8 cellular contexts compared by ENCODE assay signal in the genomic region with DNA sequence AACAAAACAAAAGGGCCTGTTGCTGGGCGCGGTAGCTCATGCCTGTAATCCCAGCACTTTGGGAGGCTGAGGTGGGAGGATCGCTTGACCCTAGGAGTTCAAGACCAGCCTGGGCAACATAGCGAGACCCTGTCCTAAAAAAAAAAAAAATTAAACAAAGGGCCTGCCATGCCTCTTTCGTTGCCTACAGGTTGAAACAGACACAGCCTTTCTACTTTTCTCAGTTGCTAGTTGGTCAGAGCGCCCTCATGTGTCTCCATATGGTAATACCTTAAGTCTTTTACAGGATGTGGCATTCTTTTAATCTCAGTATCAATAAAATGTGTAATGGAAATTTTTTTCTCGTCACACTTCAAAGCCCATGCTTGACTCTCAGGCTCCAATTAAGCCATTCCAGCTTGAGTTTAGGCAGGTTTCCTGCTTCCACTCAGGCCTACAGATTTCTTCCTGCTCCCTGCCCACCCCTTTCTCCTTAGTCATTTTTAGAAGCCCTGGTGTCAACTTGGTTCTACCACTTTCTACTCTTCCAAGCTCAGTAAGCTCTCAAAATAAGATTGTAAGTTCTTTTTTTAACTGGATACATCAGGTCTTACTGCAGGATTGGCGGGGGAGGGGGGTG. TPM values are rescaled to one million over a fixed set of nuclear protein-coding genes. Genes with fewer than 3 reads are reported as not detected.
DNase-seq lines count a peak whose midpoint lies in the region; ATAC-seq, FAIRE-seq and TF ChIP-seq lines count a peak whose summit lies in the region.

No MANE protein-coding gene starts in this region.

- ATAC-seq in foreskin keratinocyte (peak; percentile 18), GM19351 (IDR thresholded peaks at IDR 0.05; ENCODE audit: unreplicated experiment) (no peak), GM18907 (IDR thresholded peaks at IDR 0.05; ENCODE audit: unreplicated experiment) (no peak)

- peak; percentile 59 for TF ChIP-seq CTCF in BE2C (IDR thresholded peaks at IDR 0.05; ENCODE audit: low read depth, low read length)
- TF ChIP-seq CTCF in foreskin keratinocyte (conservative IDR thresholded peaks at IDR 0.05) = peak; percentile 59

- no peak overlapping the region for H3K27ac ChIP-seq in foreskin keratinocyte

- H3K27me3 Mint-ChIP-seq in activated T-cell treated with anti-CD3 and anti-CD28 coated beads, Interleukin-2, amount 50 U/mL, for 24 hours = peaks cover 8% of the 10 kb centered on the region

- H3K36me3 Mint-ChIP-seq in activated T-cell treated with anti-CD3 and anti-CD28 coated beads, Interleukin-2, amount 50 U/mL, for 24 hours (ENCODE audit: low read depth) = no peaks in the 10 kb centered on the region

- no peaks in the 10 kb centered on the region for H3K27me3 ChIP-seq in BE2C
- no peaks in the 10 kb centered on the region for H3K27me3 ChIP-seq in foreskin keratinocyte

- H3K4me3 ChIP-seq in BE2C (ENCODE audit: low read depth, low read length) = no peak overlapping the region

- no peaks in the 10 kb centered on the region for H3K9me3 ChIP-seq in BE2C

- peaks cover 48% of the 10 kb centered on the region for H3K4me1 Mint-ChIP-seq in activated T-cell treated with anti-CD3 and anti-CD28 coated beads, Interleukin-2, amount 50 U/mL, for 24 hours (ENCODE audit: low read depth)

- H3K4me1 ChIP-seq in BE2C = no peaks in the 10 kb centered on the region
- H3K4me1 ChIP-seq in foreskin keratinocyte = no peaks in the 10 kb centered on the region

- no peaks in the 10 kb centered on the region for H3K9me3 Mint-ChIP-seq in activated T-cell treated with anti-CD3 and anti-CD28 coated beads, Interleukin-2, amount 50 U/mL, for 24 hours

- FAIRE-seq in GM19239 (lab: Jason Lieb, UNC) = peak; percentile 95

- peak; percentile 42 for DNase-seq in BE2C
- no peak for DNase-seq in GM19239 (ENCODE audit: insufficient read length, low spot score)
- DNase-seq in NCI-H82 treated with DMSO at 0.1 percent for 48 hours (lab: John Stamatoyannopoulos, UW; ENCODE audit: unreplicated experiment) = peak; percentile 27
- DNase-seq in activated T-cell treated with anti-CD3 and anti-CD28 coated beads, Interleukin-2, amount 50 U/mL, for 24 hours = no peak
- peak in 1 of 2 donors; percentile 11 for DNase-seq in foreskin keratinocyte
- DNase-seq in stimulated activated naive CD4-positive, alpha-beta T cell treated with Interleukin-2 at 50 U/mL for 16 hours (lab: John Stamatoyannopoulos, UW) = peak; percentile 14

- peak overlapping the region; percentile 32 for H3K4me3 Mint-ChIP-seq in activated T-cell treated with anti-CD3 and anti-CD28 coated beads, Interleukin-2, amount 50 U/mL, for 24 hours

- H3K27ac Mint-ChIP-seq in activated T-cell treated with anti-CD3 and anti-CD28 coated beads, Interleukin-2, amount 50 U/mL, for 24 hours = peak overlapping the region; percentile 93

- no peaks in the 10 kb centered on the region for H3K36me3 ChIP-seq in BE2C

RNA-seq across cellular contexts. Expression of a gene that starts 4.6 kb away (rescaled TPM):
- polyA plus RNA-seq in BE2C (2012; ENCODE audit: insufficient read depth, insufficient read length, low read depth) = 0.28 TPM
- 0.07 TPM in 1 of 2 replicates, not detected in the other for total RNA-seq in foreskin keratinocyte
- 0.07 TPM in 1 of 2 replicates, not detected in the other for polyA plus RNA-seq in foreskin keratinocyte

RNA-seq across cellular contexts. Expression of a gene that starts 37.7 kb away (rescaled TPM):
- 1,336 TPM for polyA plus RNA-seq in BE2C (2012; ENCODE audit: insufficient read depth, insufficient read length, low read depth)
- 2,335 and 2,620 TPM in 2 replicates for total RNA-seq in foreskin keratinocyte
- polyA plus RNA-seq in foreskin keratinocyte = 3,852 and 3,967 TPM in 2 replicates

Comparison
In these comparisons a context has a peak if more than half of its experiments do, and no peak if none do; other contexts are left out.
1. DNase-seq: peak in BE2C (single experiment), NCI-H82 treated with DMSO at 0.1 percent for 48 hours (single experiment) and stimulated activated naive CD4-positive, alpha-beta T cell treated with Interleukin-2 at 50 U/mL for 16 hours (single experiment); none in GM19239 (single experiment) and activated T-cell treated with anti-CD3 and anti-CD28 coated beads, Interleukin-2, amount 50 U/mL, for 24 hours (single experiment).